In genomic region chr7:130996841-130997231, GRCh38 we compare ENCODE assay signal across 8 cellular contexts.
DNase-seq lines count a peak whose midpoint lies in the region; ATAC-seq and TF ChIP-seq lines count a peak whose summit lies in the region.

No MANE protein-coding gene starts in this region.

- POLR2A ChIA-PET in activated naive CD8-positive, alpha-beta T cell treated with anti-CD3 and anti-CD28 coated beads, Interleukin-2, amount 10 ng/mL, durations not matched to agents 7 days and 5 days (lab: Charles Lee), result no interaction called here

- H3K36me3 ChIP-seq in thymus (ENCODE audit: control insufficient read depth, insufficient read depth), result no peaks in the 10 kb centered on the region

- TF ChIP-seq CTCF in Calu3 (IDR thresholded peaks at IDR 0.05; ENCODE audit: unreplicated experiment), result no peak

- CTCF ChIA-PET in Calu3 (lab: Charles Lee), result interaction anchor here (0.6 to 3.7 kb wide), 10 partner anchors 8 to 277 kb away, joined by 3 to 17 read pairs (median 4); no protein-coding TSS in a partner anchor

- intact Hi-C loops in Calu3 (cut with micrococcal nuclease; ENCODE audit: unreplicated experiment), result no loop called here

- BruUV-seq in Calu3 (replicated peaks; lab: Mats Ljungman, UMichigan), result no TSS peak

- no peak overlapping the region for H3K4me3 ChIP-seq in thymus (ENCODE audit: low read length)

- H3K4me1 Mint-ChIP-seq in Calu3 (ENCODE audit: low read depth, unreplicated experiment), result peaks cover 58% of the 10 kb centered on the region
- H3K4me1 Mint-ChIP-seq in activated naive CD8-positive, alpha-beta T cell treated with anti-CD3 and anti-CD28 coated beads, Interleukin-2, amount 10 ng/mL, durations not matched to agents 7 days and 5 days, result peaks cover 29% of the 10 kb centered on the region

- peaks cover 7% of the 10 kb centered on the region for H3K4me1 ChIP-seq in thymus (ENCODE audit: control insufficient read depth, insufficient read depth, low read length)

- H3K36me3 Mint-ChIP-seq in Calu3 (ENCODE audit: insufficient read depth, unreplicated experiment), result peaks cover 17% of the 10 kb centered on the region
- H3K36me3 Mint-ChIP-seq in activated naive CD8-positive, alpha-beta T cell treated with anti-CD3 and anti-CD28 coated beads, Interleukin-2, amount 10 ng/mL, durations not matched to agents 7 days and 5 days, result peaks cover 11% of the 10 kb centered on the region

- no peaks in the 10 kb centered on the region for H3K9me3 Mint-ChIP-seq in Calu3 (ENCODE audit: low read depth, unreplicated experiment)
- no peaks in the 10 kb centered on the region for H3K9me3 Mint-ChIP-seq in activated naive CD8-positive, alpha-beta T cell treated with anti-CD3 and anti-CD28 coated beads, Interleukin-2, amount 10 ng/mL, durations not matched to agents 7 days and 5 days

- no peaks in the 10 kb centered on the region for H3K27me3 Mint-ChIP-seq in Calu3 (ENCODE audit: unreplicated experiment)
- no peaks in the 10 kb centered on the region for H3K27me3 Mint-ChIP-seq in activated naive CD8-positive, alpha-beta T cell treated with anti-CD3 and anti-CD28 coated beads, Interleukin-2, amount 10 ng/mL, durations not matched to agents 7 days and 5 days

- DNase-seq in Calu3 (peak; percentile 71), NCI-H2081 treated with DMSO at 0.1 percent for 48 hours (lab: John Stamatoyannopoulos, UW) (peak; percentile 14), left lobe of liver (ENCODE audit: low spot score) (no peak), AG20443 (ENCODE audit: low spot score) (no peak)
- no peak for DNase-seq in activated naive CD8-positive, alpha-beta T cell treated with anti-CD3 and anti-CD28 coated beads, Interleukin-2, amount 10 ng/mL, durations not matched to agents 7 days and 5 days

- peak overlapping the region; percentile 64 for H3K27ac ChIP-seq in thymus (ENCODE audit: low read depth)

- H3K27me3 ChIP-seq in thymus (ENCODE audit: control insufficient read depth, insufficient read depth), result no peaks in the 10 kb centered on the region

- peak; percentile 72 for ATAC-seq in activated naive CD8-positive, alpha-beta T cell treated with anti-CD3 and anti-CD28 coated beads, Interleukin-2, amount 10 ng/mL, durations not matched to agents 7 days and 5 days (ENCODE audit: low read depth)
- peak; percentile 60 for ATAC-seq in left lobe of liver
- ATAC-seq in GM19351 (IDR thresholded peaks at IDR 0.05; ENCODE audit: unreplicated experiment), result no peak
- ATAC-seq in GM21529 (IDR thresholded peaks at IDR 0.05; ENCODE audit: unreplicated experiment), result no peak

- peak overlapping the region; percentile 82 for H3K27ac Mint-ChIP-seq in Calu3 (ENCODE audit: unreplicated experiment)
- peak overlapping the region; percentile 22 for H3K27ac Mint-ChIP-seq in activated naive CD8-positive, alpha-beta T cell treated with anti-CD3 and anti-CD28 coated beads, Interleukin-2, amount 10 ng/mL, durations not matched to agents 7 days and 5 days

- no peaks in the 10 kb centered on the region for H3K9me3 ChIP-seq in thymus (ENCODE audit: control insufficient read depth)

- peak overlapping the region; percentile 57 for H3K4me3 Mint-ChIP-seq in Calu3 (ENCODE audit: low read depth, unreplicated experiment)
- peak overlapping the region; percentile 31 for H3K4me3 Mint-ChIP-seq in activated naive CD8-positive, alpha-beta T cell treated with anti-CD3 and anti-CD28 coated beads, Interleukin-2, amount 10 ng/mL, durations not matched to agents 7 days and 5 days

- 21% methylated on average over 6 of the region's 6 CpGs for WGBS in thymus

Comparison
In these comparisons a context has a peak if more than half of its experiments do, and no peak if none do; other contexts are left out.
1. DNase-seq: peak in Calu3 (single experiment) and NCI-H2081 treated with DMSO at 0.1 percent for 48 hours (single experiment); none in activated naive CD8-positive, alpha-beta T cell treated with anti-CD3 and anti-CD28 coated beads, Interleukin-2, amount 10 ng/mL, durations not matched to agents 7 days and 5 days (single experiment), left lobe of liver (single experiment) and AG20443 (single experiment).
2. ATAC-seq: peak in activated naive CD8-positive, alpha-beta T cell treated with anti-CD3 and anti-CD28 coated beads, Interleukin-2, amount 10 ng/mL, durations not matched to agents 7 days and 5 days (single experiment) and left lobe of liver (single experiment); none in GM19351 (single experiment) and GM21529 (single experiment).